1 cellular context compared by ENCODE assay signal in the genomic region with DNA sequence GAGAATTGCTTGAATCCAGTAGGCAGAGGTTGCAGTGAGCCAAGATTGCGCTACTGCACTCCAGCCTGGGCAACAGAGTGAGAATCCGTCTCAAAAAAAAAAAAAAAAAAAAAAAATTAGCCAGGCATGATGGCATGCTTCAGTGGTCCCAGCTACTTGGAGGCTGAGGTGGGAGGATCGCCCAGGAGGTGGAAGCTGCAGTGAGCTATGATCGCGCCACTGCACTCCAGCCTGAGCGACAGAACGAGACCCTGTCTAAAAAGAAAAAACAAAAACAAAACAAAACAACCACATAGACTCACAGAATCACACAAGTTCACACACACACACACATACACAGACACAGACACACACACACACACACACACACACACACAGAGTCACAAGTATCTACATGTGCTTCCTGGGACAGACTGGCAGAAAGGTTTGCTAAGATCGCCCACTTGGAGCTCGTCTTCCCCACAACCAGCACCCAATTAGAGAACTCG.
A peak's percentile ranks its signal among the peaks of the same experiment; 100 is the strongest.
TF ChIP-seq lines count a peak whose summit lies in the region.

No MANE protein-coding gene starts in this region.

TF ChIP-seq in H1, 55 proteins besides CTCF, POLR2A, EP300 and RAD21:
- TF ChIP-seq POLR2AphosphoS5 (IDR thresholded peaks at IDR 0.05; ENCODE audit: low read depth, low read length) = peak; percentile 53
- TF ChIP-seq PHF8 (conservative IDR thresholded peaks at IDR 0.05; ENCODE audit: low read depth, low read length) = peak; percentile 1; the same call in 1 of the 2 replicates
